Comparison of ENCODE assay signal across 2 cellular contexts in the genomic region with DNA sequence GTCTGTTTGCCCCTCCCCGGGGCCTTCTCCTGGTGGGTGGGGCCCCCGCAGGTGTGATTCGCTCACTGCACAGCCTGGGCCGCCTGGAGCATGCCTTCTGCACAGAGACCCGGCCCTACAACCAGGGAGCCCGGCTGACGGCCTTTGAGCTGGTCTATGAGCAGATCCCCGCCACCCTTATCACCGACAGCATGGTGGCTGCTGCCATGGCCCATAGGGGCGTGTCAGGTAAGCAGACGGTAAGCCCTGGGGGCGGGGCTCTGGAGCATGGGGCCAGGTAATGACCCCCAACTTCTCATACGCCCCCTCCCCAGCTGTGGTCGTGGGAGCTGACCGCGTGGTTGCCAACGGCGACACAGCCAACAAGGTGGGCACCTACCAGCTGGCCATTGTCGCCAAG.
A peak's percentile ranks its signal among the peaks of the same experiment; 100 is the strongest.
TF ChIP-seq lines count a peak whose summit lies in the region.

No MANE protein-coding gene starts in this region.

TF ChIP-seq in HepG2, 621 proteins besides CTCF, POLR2A, EP300 and RAD21:
- no peak for TF ChIP-seq CENPX (CRISPR knock-in tag; IDR thresholded peaks at IDR 0.05)
- TF ChIP-seq HNRNPL (IDR thresholded peaks at IDR 0.05; ENCODE audit: low read depth, low read length): 0 out of 2 replicates have a peak, but pooled peaks have one; percentile 19
- TF ChIP-seq RBFOX2 (IDR thresholded peaks at IDR 0.05; ENCODE audit: low read depth, low read length): peak; percentile 40; the same call in 1 of the 2 replicates
- TF ChIP-seq REPIN1 (CRISPR knock-in tag; IDR thresholded peaks at IDR 0.05; ENCODE audit: borderline replicate concordance, low read depth): no peak
- TF ChIP-seq, protein P1, sequence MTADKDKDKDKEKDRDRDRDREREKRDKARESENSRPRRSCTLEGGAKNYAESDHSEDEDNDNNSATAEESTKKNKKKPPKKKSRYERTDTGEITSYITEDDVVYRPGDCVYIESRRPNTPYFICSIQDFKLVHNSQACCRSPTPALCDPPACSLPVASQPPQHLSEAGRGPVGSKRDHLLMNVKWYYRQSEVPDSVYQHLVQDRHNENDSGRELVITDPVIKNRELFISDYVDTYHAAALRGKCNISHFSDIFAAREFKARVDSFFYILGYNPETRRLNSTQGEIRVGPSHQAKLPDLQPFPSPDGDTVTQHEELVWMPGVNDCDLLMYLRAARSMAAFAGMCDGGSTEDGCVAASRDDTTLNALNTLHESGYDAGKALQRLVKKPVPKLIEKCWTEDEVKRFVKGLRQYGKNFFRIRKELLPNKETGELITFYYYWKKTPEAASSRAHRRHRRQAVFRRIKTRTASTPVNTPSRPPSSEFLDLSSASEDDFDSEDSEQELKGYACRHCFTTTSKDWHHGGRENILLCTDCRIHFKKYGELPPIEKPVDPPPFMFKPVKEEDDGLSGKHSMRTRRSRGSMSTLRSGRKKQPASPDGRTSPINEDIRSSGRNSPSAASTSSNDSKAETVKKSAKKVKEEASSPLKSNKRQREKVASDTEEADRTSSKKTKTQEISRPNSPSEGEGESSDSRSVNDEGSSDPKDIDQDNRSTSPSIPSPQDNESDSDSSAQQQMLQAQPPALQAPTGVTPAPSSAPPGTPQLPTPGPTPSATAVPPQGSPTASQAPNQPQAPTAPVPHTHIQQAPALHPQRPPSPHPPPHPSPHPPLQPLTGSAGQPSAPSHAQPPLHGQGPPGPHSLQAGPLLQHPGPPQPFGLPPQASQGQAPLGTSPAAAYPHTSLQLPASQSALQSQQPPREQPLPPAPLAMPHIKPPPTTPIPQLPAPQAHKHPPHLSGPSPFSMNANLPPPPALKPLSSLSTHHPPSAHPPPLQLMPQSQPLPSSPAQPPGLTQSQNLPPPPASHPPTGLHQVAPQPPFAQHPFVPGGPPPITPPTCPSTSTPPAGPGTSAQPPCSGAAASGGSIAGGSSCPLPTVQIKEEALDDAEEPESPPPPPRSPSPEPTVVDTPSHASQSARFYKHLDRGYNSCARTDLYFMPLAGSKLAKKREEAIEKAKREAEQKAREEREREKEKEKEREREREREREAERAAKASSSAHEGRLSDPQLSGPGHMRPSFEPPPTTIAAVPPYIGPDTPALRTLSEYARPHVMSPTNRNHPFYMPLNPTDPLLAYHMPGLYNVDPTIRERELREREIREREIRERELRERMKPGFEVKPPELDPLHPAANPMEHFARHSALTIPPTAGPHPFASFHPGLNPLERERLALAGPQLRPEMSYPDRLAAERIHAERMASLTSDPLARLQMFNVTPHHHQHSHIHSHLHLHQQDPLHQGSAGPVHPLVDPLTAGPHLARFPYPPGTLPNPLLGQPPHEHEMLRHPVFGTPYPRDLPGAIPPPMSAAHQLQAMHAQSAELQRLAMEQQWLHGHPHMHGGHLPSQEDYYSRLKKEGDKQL (CRISPR knock-in tag; IDR thresholded peaks at IDR 0.05; ENCODE audit: low read depth): no peak
- TF ChIP-seq AGO2 (optimal IDR thresholded peaks at IDR 0.05; ENCODE audit: low read depth, low read length): peak; percentile 73
- no peak for TF ChIP-seq ZFX (CRISPR knock-in tag; IDR thresholded peaks at IDR 0.05; ENCODE audit: low read depth)

TF ChIP-seq in K562, 482 proteins besides CTCF, POLR2A, EP300 and RAD21:
- peak; percentile 44 for TF ChIP-seq RBFOX2 (IDR thresholded peaks at IDR 0.05; ENCODE audit: low read depth, low read length)
- TF ChIP-seq ZNF133 (CRISPR knock-in tag; IDR thresholded peaks at IDR 0.05): no peak
